Comparison of ENCODE assay signal across 1 cellular context in the genomic region with DNA sequence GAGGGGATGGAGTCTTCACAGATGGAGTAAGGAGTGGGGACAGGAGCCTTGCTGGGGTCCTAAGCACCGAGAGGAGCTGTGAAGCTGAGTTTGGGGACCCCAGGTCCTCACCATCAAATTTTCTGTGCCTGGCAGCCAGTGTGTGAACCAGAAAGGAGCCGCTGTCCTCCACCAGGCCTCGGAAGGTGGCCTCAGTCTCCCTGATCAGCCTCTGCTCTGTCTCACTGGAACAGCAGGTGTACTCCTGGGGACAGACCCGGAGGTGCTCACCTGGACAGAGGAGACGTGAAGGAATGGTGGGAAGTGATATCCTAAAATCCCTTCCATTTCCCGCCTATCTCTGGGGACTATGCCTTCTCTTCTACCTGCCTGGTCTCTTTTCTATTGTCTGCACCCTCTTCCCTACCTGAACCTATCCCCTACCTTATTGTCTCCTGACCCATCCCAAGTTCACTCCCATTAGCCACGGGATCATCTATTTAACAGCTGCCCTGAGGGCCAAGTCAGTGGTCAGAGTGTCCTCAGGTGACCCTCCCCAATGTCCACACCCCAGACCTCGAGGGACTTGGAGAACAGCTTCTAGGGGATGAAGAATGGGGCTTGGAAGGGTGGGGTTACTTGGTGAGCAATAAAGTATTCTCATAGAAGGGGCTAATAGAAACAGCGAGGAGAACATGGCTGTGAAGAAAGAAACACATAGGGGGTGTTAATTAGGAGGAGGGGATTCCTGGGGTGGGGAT.
TF ChIP-seq lines count a peak whose summit lies in the region.

No MANE protein-coding gene starts in this region.

TF ChIP-seq in WTC11, 78 proteins besides CTCF, POLR2A, EP300 and RAD21 (continued from another document):
- TF ChIP-seq, protein P1, sequence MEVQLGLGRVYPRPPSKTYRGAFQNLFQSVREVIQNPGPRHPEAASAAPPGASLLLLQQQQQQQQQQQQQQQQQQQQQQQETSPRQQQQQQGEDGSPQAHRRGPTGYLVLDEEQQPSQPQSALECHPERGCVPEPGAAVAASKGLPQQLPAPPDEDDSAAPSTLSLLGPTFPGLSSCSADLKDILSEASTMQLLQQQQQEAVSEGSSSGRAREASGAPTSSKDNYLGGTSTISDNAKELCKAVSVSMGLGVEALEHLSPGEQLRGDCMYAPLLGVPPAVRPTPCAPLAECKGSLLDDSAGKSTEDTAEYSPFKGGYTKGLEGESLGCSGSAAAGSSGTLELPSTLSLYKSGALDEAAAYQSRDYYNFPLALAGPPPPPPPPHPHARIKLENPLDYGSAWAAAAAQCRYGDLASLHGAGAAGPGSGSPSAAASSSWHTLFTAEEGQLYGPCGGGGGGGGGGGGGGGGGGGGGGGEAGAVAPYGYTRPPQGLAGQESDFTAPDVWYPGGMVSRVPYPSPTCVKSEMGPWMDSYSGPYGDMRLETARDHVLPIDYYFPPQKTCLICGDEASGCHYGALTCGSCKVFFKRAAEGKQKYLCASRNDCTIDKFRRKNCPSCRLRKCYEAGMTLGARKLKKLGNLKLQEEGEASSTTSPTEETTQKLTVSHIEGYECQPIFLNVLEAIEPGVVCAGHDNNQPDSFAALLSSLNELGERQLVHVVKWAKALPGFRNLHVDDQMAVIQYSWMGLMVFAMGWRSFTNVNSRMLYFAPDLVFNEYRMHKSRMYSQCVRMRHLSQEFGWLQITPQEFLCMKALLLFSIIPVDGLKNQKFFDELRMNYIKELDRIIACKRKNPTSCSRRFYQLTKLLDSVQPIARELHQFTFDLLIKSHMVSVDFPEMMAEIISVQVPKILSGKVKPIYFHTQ (CRISPR knock-in tag; IDR thresholded peaks at IDR 0.05) = no peak
- TF ChIP-seq, protein P2, sequence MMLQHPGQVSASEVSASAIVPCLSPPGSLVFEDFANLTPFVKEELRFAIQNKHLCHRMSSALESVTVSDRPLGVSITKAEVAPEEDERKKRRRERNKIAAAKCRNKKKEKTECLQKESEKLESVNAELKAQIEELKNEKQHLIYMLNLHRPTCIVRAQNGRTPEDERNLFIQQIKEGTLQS (CRISPR knock-in tag; conservative IDR thresholded peaks at IDR 0.05) = no peak
- TF ChIP-seq, protein P3, sequence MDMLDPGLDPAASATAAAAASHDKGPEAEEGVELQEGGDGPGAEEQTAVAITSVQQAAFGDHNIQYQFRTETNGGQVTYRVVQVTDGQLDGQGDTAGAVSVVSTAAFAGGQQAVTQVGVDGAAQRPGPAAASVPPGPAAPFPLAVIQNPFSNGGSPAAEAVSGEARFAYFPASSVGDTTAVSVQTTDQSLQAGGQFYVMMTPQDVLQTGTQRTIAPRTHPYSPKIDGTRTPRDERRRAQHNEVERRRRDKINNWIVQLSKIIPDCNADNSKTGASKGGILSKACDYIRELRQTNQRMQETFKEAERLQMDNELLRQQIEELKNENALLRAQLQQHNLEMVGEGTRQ (CRISPR knock-in tag; IDR thresholded peaks at IDR 0.05) = no peak
- no peak for TF ChIP-seq RELA (CRISPR knock-in tag; IDR thresholded peaks at IDR 0.05; ENCODE audit: borderline replicate concordance)
- no peak for TF ChIP-seq JAZF1 (CRISPR knock-in tag; IDR thresholded peaks at IDR 0.05)
TF ChIP-seq in WTC11: peak in this region for 0.
